Comparison of ENCODE assay signal across 8 cellular contexts in the genomic region with DNA sequence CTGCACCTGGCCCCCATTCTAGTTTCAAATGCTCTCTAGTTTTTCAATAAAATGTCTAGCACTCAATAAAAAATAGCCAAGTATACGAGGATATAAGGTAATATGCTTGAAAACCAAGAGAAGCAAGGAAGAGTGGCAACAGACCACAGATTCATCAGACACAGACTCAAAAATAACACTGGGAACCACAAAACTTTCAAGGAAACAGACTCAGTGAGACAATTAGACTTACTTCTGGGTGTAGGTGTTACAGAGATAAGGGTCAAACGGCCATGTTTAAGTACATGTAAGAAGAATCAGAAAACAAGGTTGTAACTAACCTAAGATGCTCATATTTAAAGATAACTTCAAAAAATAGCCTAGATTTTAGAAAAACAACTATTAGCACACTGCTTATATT.
"Had no signal": no experiment of that assay in that cellular context is flagged by ENCODE, and none has a peak within 500 bp of the region (broad histone marks: within the 10 kb centered on the region; RNA-seq: fewer than 3 reads in every experiment).

No MANE protein-coding gene starts in this region.

- H3K4me3 Mint-ChIP-seq: HFFc6, IgD-negative memory B cell had no signal

- H3K9me3 Mint-ChIP-seq: HFFc6, IgD-negative memory B cell had no signal

- H3K27ac Mint-ChIP-seq: HFFc6, IgD-negative memory B cell had no signal

- H3K4me1 Mint-ChIP-seq: IgD-negative memory B cell had no signal

- DNase-seq: GM23248, GOT3, H7, HFFc6, KBM-7 had no signal

- ATAC-seq: HCT116, HepG2 had no signal
